ENCODE assay signal across 9 cellular contexts in the genomic region with DNA sequence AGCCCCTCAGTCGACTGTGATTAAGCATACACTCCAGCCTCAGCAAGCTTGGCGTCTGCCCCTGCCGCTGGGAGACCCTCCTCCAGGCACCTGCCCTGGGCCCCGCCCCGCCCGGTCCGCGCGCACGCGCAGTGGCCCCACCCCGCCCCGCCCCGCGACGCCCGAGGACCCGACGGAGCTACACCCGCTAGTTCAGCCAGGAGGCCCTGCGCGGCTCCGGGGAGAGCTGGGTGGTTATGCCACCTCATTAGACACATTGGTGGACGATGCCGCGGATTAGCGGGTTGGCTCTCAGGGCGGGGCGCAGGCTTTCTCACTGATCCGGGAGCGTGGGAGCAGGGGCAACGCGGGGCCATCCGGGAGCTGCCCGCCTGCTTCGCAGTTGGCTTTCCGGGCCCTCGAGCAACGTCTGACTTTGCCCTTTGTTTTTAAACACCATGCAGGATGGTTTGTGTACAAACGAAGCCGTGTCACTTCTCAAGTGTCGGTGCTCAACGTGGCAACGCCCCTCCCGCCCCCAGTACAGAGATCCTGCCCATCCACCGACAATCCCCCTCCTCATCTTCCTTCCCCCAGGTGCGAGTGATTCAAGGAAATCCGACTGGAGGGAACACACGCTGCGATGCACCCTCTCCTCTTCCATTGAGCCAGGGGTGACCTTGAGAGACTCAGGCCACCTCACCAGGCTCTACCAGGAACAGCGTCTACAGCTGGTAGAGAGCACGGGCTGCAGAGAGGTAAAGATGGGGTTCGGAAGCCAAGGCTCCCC.
DNase-seq lines count a peak whose midpoint lies in the region; ATAC-seq, FAIRE-seq and TF ChIP-seq lines count a peak whose summit lies in the region.
"Had no signal": no experiment of that assay in that cellular context is flagged by ENCODE, and none has a peak within 500 bp of the region (broad histone marks: within the 10 kb centered on the region; RNA-seq: fewer than 3 reads in every experiment).

No MANE protein-coding gene starts in this region.

- no peaks in the 10 kb centered on the region for H3K9me3 ChIP-seq in Panc1 (ENCODE audit: control insufficient read depth, insufficient read depth, low read depth, low read length)
- H3K9me3 ChIP-seq in pancreas = no peaks in the 10 kb centered on the region
- H3K9me3 ChIP-seq in testis = no peaks in the 10 kb centered on the region

- H3K36me3 Mint-ChIP-seq in Calu3 (ENCODE audit: insufficient read depth, unreplicated experiment) = peaks cover 11% of the 10 kb centered on the region

- DNase-seq in Calu3 (peak; percentile 64), Panc1 (ENCODE audit: low read depth, low spot score) (no peak), frontal cortex (ENCODE audit: low spot score in 2 of 2) (peak; percentile 66 to 80), pancreas (peak; percentile 51 to 85 (median 65)), testis (peak; percentile 67)
- DNase-seq in activated naive CD4-positive, alpha-beta T cell (lab: John Stamatoyannopoulos, UW) = peak; percentile 45 to 82 (median 64)

- intact Hi-C loops in Calu3 (cut with micrococcal nuclease; ENCODE audit: unreplicated experiment) = no loop called here
- intact Hi-C loops in Panc1 (cut with micrococcal nuclease; ENCODE audit: unreplicated experiment) = no loop called here
- intact Hi-C loops in pancreas (cut with DNase I) = no loop called here
- intact Hi-C loops in testis (cut with DNase I; ENCODE audit: low total_unique reads) = no loop called here

- TF ChIP-seq CTCF in Calu3 (IDR thresholded peaks at IDR 0.05; ENCODE audit: unreplicated experiment) (no peak), Panc1 (IDR thresholded peaks at IDR 0.05) (no peak), pancreas (IDR thresholded peaks at IDR 0.05) (no peak), testis (IDR thresholded peaks at IDR 0.05) (no peak)

- H3K4me3 ChIP-seq in Panc1 (ENCODE audit: low read depth in 2 of 2, low read length in 2 of 2) = peak overlapping the region; percentile 47 to 56
- peak overlapping the region; percentile 9 to 49 (median 37) for H3K4me3 ChIP-seq in pancreas
- H3K4me3 ChIP-seq in testis = peak overlapping the region; percentile 50 to 65

- WGBS in pancreas, 2 donors = 10 to 12% methylated on average over 39 to 53 of the region's 53 CpGs
- WGBS in testis, 2 donors = 8 to 10% methylated on average over 23 to 51 of the region's 53 CpGs

- H3K27ac Mint-ChIP-seq in Calu3 (ENCODE audit: unreplicated experiment) = peak overlapping the region; percentile 60

- no peaks in the 10 kb centered on the region for H3K27me3 Mint-ChIP-seq in Calu3 (ENCODE audit: unreplicated experiment)

- H3K27ac ChIP-seq in Panc1 (ENCODE audit: low read length) = 0 out of 2 replicates have a peak overlapping the region, but pooled peaks have one; percentile 39
- no peak overlapping the region for H3K27ac ChIP-seq in pancreas
- H3K27ac ChIP-seq in testis = peak overlapping the region in 1 of 2 donors; percentile 24

- ATAC-seq in HG02973 (IDR thresholded peaks at IDR 0.05; ENCODE audit: unreplicated experiment) (peak; percentile 69), Panc1 (peak; percentile 84), pancreas (peak; percentile 92 to 96 (median 96)), HG02938 (IDR thresholded peaks at IDR 0.05; ENCODE audit: unreplicated experiment) (no peak)
- ATAC-seq: HCT116 had no signal

- BruUV-seq in Calu3 (replicated peaks; lab: Mats Ljungman, UMichigan) = no TSS peak
- BruUV-seq in Panc1 (replicated peaks; lab: Mats Ljungman, UMichigan) = no TSS peak

- H3K36me3 ChIP-seq in Panc1 (ENCODE audit: control insufficient read depth, insufficient read depth, low read length) = no peaks in the 10 kb centered on the region
- no peaks in the 10 kb centered on the region for H3K36me3 ChIP-seq in pancreas
- no peaks in the 10 kb centered on the region for H3K36me3 ChIP-seq in testis (ENCODE audit: low read depth, missing control alignments)

- FAIRE-seq in frontal cortex (lab: Jason Lieb, UNC) = no peak
- FAIRE-seq in pancreas (lab: Jason Lieb, UNC) = no peak

- H3K4me1 Mint-ChIP-seq in Calu3 (ENCODE audit: low read depth, unreplicated experiment) = peaks cover 16% of the 10 kb centered on the region

- POLR2A ChIA-PET in Panc1 (lab: Charles Lee) = interaction anchor here (0.7 kb wide), 1 partner anchor 9 kb away, joined by 4 read pairs; no protein-coding TSS in a partner anchor

- CTCF ChIA-PET in Calu3 (lab: Charles Lee) = interaction anchor here (1.0 to 1.1 kb wide), 2 partner anchors 15 to 16 kb away, joined by 3 read pairs; no protein-coding TSS in a partner anchor
- CTCF ChIA-PET in Panc1 (lab: Charles Lee) = interaction anchor here (0.6 kb wide), 1 partner anchor 331 kb away, joined by 4 read pairs; no protein-coding TSS in a partner anchor

- H3K27me3 ChIP-seq in Panc1 (ENCODE audit: control insufficient read depth, insufficient read depth, low read length) (no peaks in the 10 kb centered on the region), pancreas (no peaks in the 10 kb centered on the region), testis (no peaks in the 10 kb centered on the region)

- H3K4me1 ChIP-seq in Panc1 (ENCODE audit: control insufficient read depth, insufficient read depth, low read length) = 0 out of 2 replicates have a peak, but pooled peaks cover 3% of the 10 kb centered on the region
- H3K4me1 ChIP-seq in pancreas = peaks cover 0 to 6% (median 0%) of the 10 kb centered on the region in 3 donors
- H3K4me1 ChIP-seq in testis = no peaks in the 10 kb centered on the region

- in situ Hi-C loops in Panc1 (cut with HindIII; ENCODE audit: low pct_unique_long_range_greater_than_20kb, low sequenced_read_pairs) = no loop called here

- H3K9me3 Mint-ChIP-seq in Calu3 (ENCODE audit: low read depth, unreplicated experiment) = no peaks in the 10 kb centered on the region

- TF ChIP-seq POLR2A in testis (IDR thresholded peaks at IDR 0.05) = no peak

- H3K4me3 Mint-ChIP-seq in Calu3 (ENCODE audit: low read depth, unreplicated experiment) = peak overlapping the region; percentile 72
